ENCODE assay signal across 23 cellular contexts in genomic region chr14:97517566-97518234, GRCh38.
A peak's percentile ranks its signal among the peaks of the same experiment; 100 is the strongest.
DNase-seq lines count a peak whose midpoint lies in the region; ATAC-seq and TF ChIP-seq lines count a peak whose summit lies in the region.
"Had no signal": no experiment of that assay in that cellular context is flagged by ENCODE, and none has a peak within 500 bp of the region (broad histone marks: within the 10 kb centered on the region; RNA-seq: fewer than 3 reads in every experiment).

No MANE protein-coding gene starts in this region.

- H4K8ac ChIP-seq in trophoblast cell (ENCODE audit: low read depth, low read length): no peak overlapping the region

- intact Hi-C loops in HCT116 (cut with micrococcal nuclease): no loop called here

- no peak overlapping the region for H2AK5ac ChIP-seq in trophoblast cell (ENCODE audit: low read length)

- no TSS peak for BruUV-seq in HCT116 (replicated peaks; lab: Mats Ljungman, UMichigan)

- no peaks in the 10 kb centered on the region for H3K79me1 ChIP-seq in trophoblast cell (ENCODE audit: low read length)

- H3K4me2 ChIP-seq in HCT116 (ENCODE audit: low read length) (no peak overlapping the region), trophoblast cell (ENCODE audit: low read length) (no peak overlapping the region)
- H3K4me2 ChIP-seq: BLaER1 had no signal

- no peak overlapping the region for H2BK5ac ChIP-seq in trophoblast cell (ENCODE audit: low read depth, low read length, poor library complexity)

- ATAC-seq in HCT116 (no peak), HG03025 (IDR thresholded peaks at IDR 0.05; ENCODE audit: low FRiP score, unreplicated experiment) (no peak), GM21737 (IDR thresholded peaks at IDR 0.05; ENCODE audit: unreplicated experiment) (no peak)
- ATAC-seq: K562, Panc1 had no signal

- TF ChIP-seq POLR2A in HCT116 (IDR thresholded peaks at IDR 0.05; ENCODE audit: borderline replicate concordance, extremely low read depth, insufficient read depth, insufficient read length): no peak

- TF ChIP-seq CTCF in HCT116 (IDR thresholded peaks at IDR 0.05 in 2 of 3, conservative IDR thresholded peaks at IDR 0.05 in 1 of 3; ENCODE audit: borderline replicate concordance in 1 of 3, insufficient read depth in 1 of 3, low read depth in 2 of 3, low read length in 2 of 3): no peak

- H3K18ac ChIP-seq in trophoblast cell (ENCODE audit: low read length): no peak overlapping the region

- no peak overlapping the region for H2AFZ ChIP-seq in HCT116 (ENCODE audit: low read depth, low read length, poor library complexity, severe bottlenecking)
- H2AFZ ChIP-seq in trophoblast cell (ENCODE audit: insufficient read depth, low read length, poor library complexity): no peak overlapping the region

- H3K9me3 ChIP-seq in HCT116 (ENCODE audit: control insufficient read depth in 1 of 2, insufficient read depth in 1 of 2, low read depth in 1 of 2, low read length in 2 of 2) (no peaks in the 10 kb centered on the region), trophoblast cell (ENCODE audit: insufficient read depth, low read depth, low read length) (no peaks in the 10 kb centered on the region)
- H3K9me3 ChIP-seq: BLaER1, HAP-1 had no signal

- H3K36me3 ChIP-seq in HCT116 (ENCODE audit: control insufficient read depth in 1 of 2, insufficient read depth in 2 of 2, low read length in 2 of 2) (no peaks in the 10 kb centered on the region), trophoblast cell (ENCODE audit: control insufficient read depth in 1 of 2, insufficient read depth in 2 of 2, low read length in 2 of 2) (no peaks in the 10 kb centered on the region)
- H3K36me3 ChIP-seq: BLaER1, HAP-1 had no signal

- no peak for TF ChIP-seq RAD21 in HCT116 (IDR thresholded peaks at IDR 0.05; ENCODE audit: low read depth)

- RAD21 ChIA-PET in HCT116 (lab: Charles Lee; ENCODE audit: low non-redundant PET in 1 of 2, low total read pairs in 2 of 2, uncharacterized antibody in 2 of 2, unreplicated experiment in 2 of 2): no interaction called here

- H3K4me1 ChIP-seq in HCT116 (ENCODE audit: control insufficient read depth in 1 of 2, insufficient read depth in 2 of 2, low read length in 2 of 2) (no peaks in the 10 kb centered on the region), trophoblast cell (ENCODE audit: control insufficient read depth in 1 of 2, insufficient read depth in 2 of 2, low read length in 2 of 2) (no peaks in the 10 kb centered on the region)
- H3K4me1 ChIP-seq: BLaER1, HAP-1 had no signal

- no peaks in the 10 kb centered on the region for H3K27me3 ChIP-seq in HCT116 (ENCODE audit: insufficient read depth, low read length)
- H3K27me3 ChIP-seq in trophoblast cell (ENCODE audit: insufficient read depth, low read length): no peaks in the 10 kb centered on the region
- H3K27me3 ChIP-seq: BLaER1 had no signal

- WGBS in trophoblast cell (ENCODE audit: extremely low coverage, insufficient coverage, insufficient read length): no CpG with 5 or more reads among the region's 5 CpGs

- H3K9me2 ChIP-seq in HCT116 (ENCODE audit: insufficient read depth): no peaks in the 10 kb centered on the region

- no peak overlapping the region for H2BK12ac ChIP-seq in trophoblast cell (ENCODE audit: low read length)

- no peaks in the 10 kb centered on the region for H3K79me2 ChIP-seq in HCT116 (ENCODE audit: insufficient read depth, low read length)
- H3K79me2 ChIP-seq in trophoblast cell (ENCODE audit: control insufficient read depth, insufficient read depth, low read length, poor library complexity): no peaks in the 10 kb centered on the region

- CTCF ChIA-PET in HCT116 (lab: Charles Lee): no interaction called here

- H3K23ac ChIP-seq in trophoblast cell (ENCODE audit: low read length): no peak overlapping the region

- H4K91ac ChIP-seq in trophoblast cell (ENCODE audit: low read depth, low read length): no peak overlapping the region

- no peak overlapping the region for H3K14ac ChIP-seq in trophoblast cell (ENCODE audit: low read length)

- H4K20me1 ChIP-seq in HCT116 (ENCODE audit: insufficient read depth): no peaks in the 10 kb centered on the region
- H4K20me1 ChIP-seq: BLaER1 had no signal

- no peak overlapping the region for H2BK120ac ChIP-seq in trophoblast cell (ENCODE audit: insufficient read depth, low read length, poor library complexity)

- H3K4ac ChIP-seq in trophoblast cell (ENCODE audit: low read depth, low read length): no peak overlapping the region

- H3K4me3 ChIP-seq in HCT116 (replicated peaks in 1 of 2; ENCODE audit: low read depth in 1 of 2, low read length in 2 of 2) (no peak overlapping the region), trophoblast cell (ENCODE audit: low read depth, low read length) (no peak overlapping the region)
- H3K4me3 ChIP-seq: BLaER1, HAP-1, K562 had no signal

- H4K12ac ChIP-seq in trophoblast cell (ENCODE audit: low read depth, low read length): no peak overlapping the region

- no peak overlapping the region for H3K27ac ChIP-seq in HCT116 (ENCODE audit: low read depth, low read length)
- H3K27ac ChIP-seq in trophoblast cell (ENCODE audit: low read depth, low read length): no peak overlapping the region
- H3K27ac ChIP-seq: BLaER1, RWPE1 had no signal

- H3K9ac ChIP-seq in HCT116 (ENCODE audit: low read length): no peak overlapping the region
- no peak overlapping the region for H3K9ac ChIP-seq in trophoblast cell (ENCODE audit: low read length)
- H3K9ac ChIP-seq: BLaER1 had no signal

- POLR2A ChIA-PET in HCT116 (lab: Charles Lee): no interaction called here

- peak; percentile 9 for DNase-seq in CD1c-positive myeloid dendritic cell (ENCODE audit: extremely low spot score)
- no peak for DNase-seq in HCT116 (ENCODE audit: low read depth, low spot score)
- peak; percentile 19 for DNase-seq in SW480 (ENCODE audit: low spot score)
- peak; percentile 68 to 81 for DNase-seq in trophoblast cell
- no peak for DNase-seq in DMS114 treated with DMSO at 0.1 percent for 48 hours (lab: John Stamatoyannopoulos, UW; ENCODE audit: unreplicated experiment)
- DNase-seq: CD4-positive, alpha-beta T cell; GOT3; Kasumi-1; MV-4-11; NCI-H1105; NCI-H1436 treated with DMSO at 0.1 percent for 48 hours; NCI-H187 treated with DMSO at 0.1 percent for 48 hours; NCI-H2107; NCI-H526; SHP77; T-helper 1 cell had no signal

TF ChIP-seq in HCT116, 20 proteins besides CTCF, POLR2A, EP300 and RAD21:
- no peak for TF ChIP-seq SP1 (IDR thresholded peaks at IDR 0.05; ENCODE audit: low read depth)
- peak; percentile 12; the same call in 1 of the 2 replicates for TF ChIP-seq REST (IDR thresholded peaks at IDR 0.05; ENCODE audit: low read depth)
- no peak for TF ChIP-seq EZH2phosphoT487 (IDR thresholded peaks at IDR 0.05; ENCODE audit: borderline replicate concordance)
TF ChIP-seq in HCT116: peak in this region for 1.

Comparison
In these comparisons a context has a peak if more than half of its experiments do, and no peak if none do; other contexts are left out.
1. DNase-seq: peak in CD1c-positive myeloid dendritic cell (single experiment), SW480 (single experiment) and trophoblast cell (2 of 2); none in HCT116 (single experiment) and DMS114 treated with DMSO at 0.1 percent for 48 hours (single experiment).